Comparison of ENCODE assay signal across 11 cellular contexts in genomic region chr3:12462159-12462962, GRCh38. TPM values are rescaled to one million over a fixed set of nuclear protein-coding genes. Genes with fewer than 3 reads are reported as not detected.
DNase-seq lines count a peak whose midpoint lies in the region; ATAC-seq and TF ChIP-seq lines count a peak whose summit lies in the region.
"Had no signal": no experiment of that assay in that cellular context is flagged by ENCODE, and none has a peak within 500 bp of the region (broad histone marks: within the 10 kb centered on the region; RNA-seq: fewer than 3 reads in every experiment).

No MANE protein-coding gene starts in this region.

- peaks cover 24% of the 10 kb centered on the region for H3K4me1 Mint-ChIP-seq in activated naive CD8-positive, alpha-beta T cell treated with anti-CD3 and anti-CD28 coated beads, Interleukin-2, amount 50 U/mL, for 24 hours
- H3K4me1 Mint-ChIP-seq in mesothelial cell of epicardium, result peaks cover 5% of the 10 kb centered on the region
- H3K4me1 Mint-ChIP-seq in MCF 10A (ENCODE audit: insufficient read depth, unreplicated experiment), result no peaks in the 10 kb centered on the region

- ATAC-seq in activated naive CD8-positive, alpha-beta T cell treated with anti-CD3 and anti-CD28 coated beads, Interleukin-2, amount 50 U/mL, for 24 hours, result no peak
- ATAC-seq in GM21360 (IDR thresholded peaks at IDR 0.05; ENCODE audit: unreplicated experiment) (no peak), HG02642 (IDR thresholded peaks at IDR 0.05; ENCODE audit: poor library complexity, unreplicated experiment) (no peak)

- BruUV-seq in MCF 10A (replicated peaks; lab: Mats Ljungman, UMichigan), result no TSS peak

- H3K4me3 Mint-ChIP-seq in activated naive CD8-positive, alpha-beta T cell treated with anti-CD3 and anti-CD28 coated beads, Interleukin-2, amount 50 U/mL, for 24 hours, result no peak overlapping the region
- H3K4me3 Mint-ChIP-seq in mesothelial cell of epicardium (no peak overlapping the region), MCF 10A (ENCODE audit: unreplicated experiment) (no peak overlapping the region)

- no peak overlapping the region for H3K27ac Mint-ChIP-seq in activated naive CD8-positive, alpha-beta T cell treated with anti-CD3 and anti-CD28 coated beads, Interleukin-2, amount 50 U/mL, for 24 hours
- H3K27ac Mint-ChIP-seq in mesothelial cell of epicardium (peak overlapping the region; percentile 30), MCF 10A (ENCODE audit: low read depth, unreplicated experiment) (no peak overlapping the region)

- no peak overlapping the region for H3K4me3 ChIP-seq in NB4 (ENCODE audit: low read depth, low read length)
- H3K4me3 ChIP-seq: SK-N-MC had no signal

- H3K27me3 Mint-ChIP-seq in activated naive CD8-positive, alpha-beta T cell treated with anti-CD3 and anti-CD28 coated beads, Interleukin-2, amount 50 U/mL, for 24 hours, result no peaks in the 10 kb centered on the region
- H3K27me3 Mint-ChIP-seq in mesothelial cell of epicardium (ENCODE audit: low read depth), result no peaks in the 10 kb centered on the region
- no peaks in the 10 kb centered on the region for H3K27me3 Mint-ChIP-seq in MCF 10A (ENCODE audit: insufficient read depth, unreplicated experiment)

- DNase-seq in CD1c-positive myeloid dendritic cell (ENCODE audit: extremely low spot score) (peak; percentile 44), NB4 (ENCODE audit: low read depth) (peak; percentile 61), mesothelial cell of epicardium (ENCODE audit: low spot score in 2 of 2, unreplicated experiment in 2 of 2) (no peak), DMS153 treated with DMSO at 0.1 percent for 48 hours (lab: John Stamatoyannopoulos, UW; ENCODE audit: unreplicated experiment) (no peak), MCF 10A (ENCODE audit: unreplicated experiment) (no peak)
- peak; percentile 29 for DNase-seq in activated naive CD8-positive, alpha-beta T cell treated with anti-CD3 and anti-CD28 coated beads, Interleukin-2, amount 50 U/mL, for 24 hours
- DNase-seq: cerebellar nuclear complex, NCI-H345 had no signal

- no peak for TF ChIP-seq CTCF in NB4 (IDR thresholded peaks at IDR 0.05; ENCODE audit: low read depth, low read length)
- no peak for TF ChIP-seq CTCF in mesothelial cell of epicardium (IDR thresholded peaks at IDR 0.05; ENCODE audit: unreplicated experiment)
- no peak for TF ChIP-seq CTCF in MCF 10A (IDR thresholded peaks at IDR 0.05; ENCODE audit: unreplicated experiment)

- POLR2A ChIA-PET in MCF 10A (lab: Yijun Ruan, JAX), result no interaction called here

- H3K9me3 Mint-ChIP-seq in activated naive CD8-positive, alpha-beta T cell treated with anti-CD3 and anti-CD28 coated beads, Interleukin-2, amount 50 U/mL, for 24 hours, result no peaks in the 10 kb centered on the region
- no peaks in the 10 kb centered on the region for H3K9me3 Mint-ChIP-seq in mesothelial cell of epicardium
- H3K9me3 Mint-ChIP-seq in MCF 10A (ENCODE audit: unreplicated experiment), result no peaks in the 10 kb centered on the region

- H3K36me3 Mint-ChIP-seq in activated naive CD8-positive, alpha-beta T cell treated with anti-CD3 and anti-CD28 coated beads, Interleukin-2, amount 50 U/mL, for 24 hours (ENCODE audit: low read depth), result no peaks in the 10 kb centered on the region
- H3K36me3 Mint-ChIP-seq in mesothelial cell of epicardium (no peaks in the 10 kb centered on the region), MCF 10A (ENCODE audit: insufficient read depth, unreplicated experiment) (no peaks in the 10 kb centered on the region)

- CTCF ChIA-PET in MCF 10A (lab: Yijun Ruan, JAX), result interaction anchor here (1.1 kb wide), 1 partner anchor 9 kb away, joined by 6 read pairs; no protein-coding TSS in a partner anchor

- intact Hi-C loops in MCF 10A (cut with micrococcal nuclease), result no loop called here

- TF ChIP-seq POLR2A in NB4 (IDR thresholded peaks at IDR 0.05; ENCODE audit: extremely low read depth, insufficient read length), result no peak

RNA-seq across cellular contexts. Expression of gene TSEN2, which starts 21.9 kb away (rescaled TPM):
- total RNA-seq in mesothelial cell of epicardium, result 29.0 to 34.0 TPM (median 30.8 TPM) in 3 replicates
- 24.5 and 32.3 TPM in 2 replicates for total RNA-seq in MCF 10A (2022)

Comparison
In these comparisons a context has a peak if more than half of its experiments do, and no peak if none do; other contexts are left out.
1. DNase-seq: peak in CD1c-positive myeloid dendritic cell (single experiment), NB4 (single experiment) and activated naive CD8-positive, alpha-beta T cell treated with anti-CD3 and anti-CD28 coated beads, Interleukin-2, amount 50 U/mL, for 24 hours (single experiment); none in mesothelial cell of epicardium (0 of 2), DMS153 treated with DMSO at 0.1 percent for 48 hours (single experiment) and MCF 10A (single experiment).